21 cellular contexts compared by ENCODE assay signal in the genomic region with DNA sequence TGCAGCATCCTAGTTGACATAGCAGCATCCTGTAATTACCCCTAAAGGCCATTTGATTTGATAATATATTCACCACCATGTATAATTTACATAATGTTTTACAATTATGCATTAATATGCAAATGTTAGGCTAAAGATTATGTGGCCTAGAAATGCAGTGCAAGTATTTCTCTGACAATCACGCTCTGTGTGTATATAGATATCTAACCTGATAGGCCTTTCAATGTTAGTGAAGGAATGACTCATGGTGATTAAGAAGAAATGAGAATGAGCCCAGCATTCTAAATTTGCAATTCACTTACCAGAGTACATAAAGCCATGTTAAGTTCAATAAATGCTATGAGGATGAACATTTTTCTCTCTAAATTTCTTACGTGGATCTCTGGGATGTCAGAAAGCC.
DNase-seq lines count a peak whose midpoint lies in the region; ATAC-seq and TF ChIP-seq lines count a peak whose summit lies in the region.
"Had no signal": no experiment of that assay in that cellular context is flagged by ENCODE, and none has a peak within 500 bp of the region (broad histone marks: within the 10 kb centered on the region; RNA-seq: fewer than 3 reads in every experiment).

No MANE protein-coding gene starts in this region.

- ATAC-seq in GM19463 (IDR thresholded peaks at IDR 0.05; ENCODE audit: unreplicated experiment): no peak
- ATAC-seq in sciatic nerve: no peak
- ATAC-seq: A549, GM12878, GM23338, HCT116, K562 had no signal

- no peak overlapping the region for H3K4me3 Mint-ChIP-seq in activated CD4-positive, alpha-beta memory T cell treated with anti-CD3 and anti-CD28 coated beads for 36 hours
- H3K4me3 Mint-ChIP-seq in activated CD4-positive, alpha-beta memory T cell treated with anti-CD3 and anti-CD28 coated beads, Interleukin-2, amount 10 ng/mL, durations not matched to agents 7 days and 5 days: no peak overlapping the region
- H3K4me3 Mint-ChIP-seq in brain: peak overlapping the region in 2 of 5 experiments; percentile 1 to 56
- H3K4me3 Mint-ChIP-seq: GM23338 had no signal

- H3K4me3 ChIP-seq in prostate gland: no peak overlapping the region
- H3K4me3 ChIP-seq: A549, GM12878, GM23338, K562 had no signal

- no peaks in the 10 kb centered on the region for H3K36me3 ChIP-seq in prostate gland

- H3K27ac ChIP-seq in prostate gland: no peak overlapping the region
- H3K27ac ChIP-seq: A549, C4-2B had no signal

- 82% methylated on average over 2 of the region's 2 CpGs for WGBS in prostate gland

- no peaks in the 10 kb centered on the region for H3K9me3 Mint-ChIP-seq in activated CD4-positive, alpha-beta memory T cell treated with anti-CD3 and anti-CD28 coated beads for 36 hours
- no peaks in the 10 kb centered on the region for H3K9me3 Mint-ChIP-seq in activated CD4-positive, alpha-beta memory T cell treated with anti-CD3 and anti-CD28 coated beads, Interleukin-2, amount 10 ng/mL, durations not matched to agents 7 days and 5 days
- H3K9me3 Mint-ChIP-seq in brain: peaks cover 2 to 6% (median 3%) of the 10 kb centered on the region in 5 experiments
- H3K9me3 Mint-ChIP-seq: GM23338 had no signal

- POLR2A ChIA-PET in activated CD4-positive, alpha-beta memory T cell treated with anti-CD3 and anti-CD28 coated beads for 36 hours (lab: Charles Lee): no interaction called here
- POLR2A ChIA-PET in activated CD4-positive, alpha-beta memory T cell treated with anti-CD3 and anti-CD28 coated beads, Interleukin-2, amount 10 ng/mL, durations not matched to agents 7 days and 5 days (lab: Charles Lee): no interaction called here

- H3K27me3 Mint-ChIP-seq in activated CD4-positive, alpha-beta memory T cell treated with anti-CD3 and anti-CD28 coated beads for 36 hours: no peaks in the 10 kb centered on the region
- no peaks in the 10 kb centered on the region for H3K27me3 Mint-ChIP-seq in activated CD4-positive, alpha-beta memory T cell treated with anti-CD3 and anti-CD28 coated beads, Interleukin-2, amount 10 ng/mL, durations not matched to agents 7 days and 5 days
- H3K27me3 Mint-ChIP-seq in brain: no peaks in the 10 kb centered on the region

- peak overlapping the region; percentile 6 for H3K27ac Mint-ChIP-seq in activated CD4-positive, alpha-beta memory T cell treated with anti-CD3 and anti-CD28 coated beads for 36 hours
- H3K27ac Mint-ChIP-seq in activated CD4-positive, alpha-beta memory T cell treated with anti-CD3 and anti-CD28 coated beads, Interleukin-2, amount 10 ng/mL, durations not matched to agents 7 days and 5 days: no peak overlapping the region
- peak overlapping the region; percentile 70 to 97 (median 82) for H3K27ac Mint-ChIP-seq in brain
- H3K27ac Mint-ChIP-seq: GM23338 had no signal

- CTCF ChIA-PET in activated CD4-positive, alpha-beta memory T cell treated with anti-CD3 and anti-CD28 coated beads for 36 hours (lab: Charles Lee): no interaction called here
- CTCF ChIA-PET in activated CD4-positive, alpha-beta memory T cell treated with anti-CD3 and anti-CD28 coated beads, Interleukin-2, amount 10 ng/mL, durations not matched to agents 7 days and 5 days (lab: Charles Lee): interaction anchor here (1.4 kb wide), 1 partner anchor 120 kb away, joined by 4 read pairs; no protein-coding TSS in a partner anchor

- peaks cover 26% of the 10 kb centered on the region for H3K36me3 Mint-ChIP-seq in activated CD4-positive, alpha-beta memory T cell treated with anti-CD3 and anti-CD28 coated beads for 36 hours
- peaks cover 34% of the 10 kb centered on the region for H3K36me3 Mint-ChIP-seq in activated CD4-positive, alpha-beta memory T cell treated with anti-CD3 and anti-CD28 coated beads, Interleukin-2, amount 10 ng/mL, durations not matched to agents 7 days and 5 days (ENCODE audit: low read depth)
- no peaks in the 10 kb centered on the region for H3K36me3 Mint-ChIP-seq in brain

- no peaks in the 10 kb centered on the region for H3K4me1 ChIP-seq in prostate gland (replicated peaks)
- H3K4me1 ChIP-seq: A549 had no signal

- no peaks in the 10 kb centered on the region for H3K27me3 ChIP-seq in prostate gland (replicated peaks; ENCODE audit: insufficient read depth)

- intact Hi-C loops in activated CD4-positive, alpha-beta memory T cell treated with anti-CD3 and anti-CD28 coated beads for 36 hours (cut with micrococcal nuclease): loop anchor here (10.0 kb wide), 1 partner anchor 293 kb away; no protein-coding TSS in a partner anchor
- intact Hi-C loops in sciatic nerve (cut with DNase I): no loop called here
- intact Hi-C loops in prostate gland (cut with DNase I): no loop called here

- no peak for TF ChIP-seq CTCF in brain (conservative IDR thresholded peaks at IDR 0.05)
- no peak for TF ChIP-seq CTCF in prostate gland (IDR thresholded peaks at IDR 0.05)

- no peak for TF ChIP-seq POLR2A in prostate gland (IDR thresholded peaks at IDR 0.05)

- H3K9me3 ChIP-seq in prostate gland: no peaks in the 10 kb centered on the region
- H3K9me3 ChIP-seq: A549 had no signal

- peaks cover 39% of the 10 kb centered on the region for H3K4me1 Mint-ChIP-seq in activated CD4-positive, alpha-beta memory T cell treated with anti-CD3 and anti-CD28 coated beads for 36 hours (ENCODE audit: low read depth)
- peaks cover 26% of the 10 kb centered on the region for H3K4me1 Mint-ChIP-seq in activated CD4-positive, alpha-beta memory T cell treated with anti-CD3 and anti-CD28 coated beads, Interleukin-2, amount 10 ng/mL, durations not matched to agents 7 days and 5 days
- H3K4me1 Mint-ChIP-seq in brain: peaks cover 56% of the 10 kb centered on the region
- H3K4me1 Mint-ChIP-seq: GM23338 had no signal

- DNase-seq in activated CD4-positive, alpha-beta memory T cell treated with anti-CD3 and anti-CD28 coated beads for 36 hours: no peak
- DNase-seq in activated CD4-positive, alpha-beta memory T cell treated with anti-CD3 and anti-CD28 coated beads, Interleukin-2, amount 10 ng/mL, durations not matched to agents 7 days and 5 days: no peak
- DNase-seq in NCI-H1048 (lab: John Stamatoyannopoulos, UW): peak; percentile 34
- DNase-seq in putamen (ENCODE audit: low spot score): peak; percentile 32
- DNase-seq in sciatic nerve (ENCODE audit: low spot score): no peak
- no peak for DNase-seq in prostate gland (ENCODE audit: low spot score)
- DNase-seq: DND-41, GDM1, NCI-H1436, NCI-H2029, NCI-H2171, NCI-H446, NCI-H774 had no signal

Comparison
In these comparisons a context has a peak if more than half of its experiments do, and no peak if none do; other contexts are left out.
1. DNase-seq: peak in NCI-H1048 (single experiment) and putamen (single experiment); none in activated CD4-positive, alpha-beta memory T cell treated with anti-CD3 and anti-CD28 coated beads for 36 hours (single experiment), activated CD4-positive, alpha-beta memory T cell treated with anti-CD3 and anti-CD28 coated beads, Interleukin-2, amount 10 ng/mL, durations not matched to agents 7 days and 5 days (single experiment), sciatic nerve (single experiment) and prostate gland (single experiment).